24 cellular contexts compared by ENCODE assay signal in genomic region chr9:132043708-132044107, GRCh38. TPM values are rescaled to one million over a fixed set of nuclear protein-coding genes. Genes with fewer than 3 reads are reported as not detected.
DNase-seq lines count a peak whose midpoint lies in the region; ATAC-seq and TF ChIP-seq lines count a peak whose summit lies in the region.
"Had no signal": no experiment of that assay in that cellular context is flagged by ENCODE, and none has a peak within 500 bp of the region (broad histone marks: within the 10 kb centered on the region; RNA-seq: fewer than 3 reads in every experiment).

No MANE protein-coding gene starts in this region.

- peaks cover 11% of the 10 kb centered on the region for H3K36me3 Mint-ChIP-seq in activated T-cell treated with anti-CD3 and anti-CD28 coated beads, Interleukin-2, amount 50 U/mL, for 24 hours (ENCODE audit: low read depth)

- no peak overlapping the region for H3K4me3 Mint-ChIP-seq in activated T-cell treated with anti-CD3 and anti-CD28 coated beads, Interleukin-2, amount 50 U/mL, for 24 hours
- H3K4me3 Mint-ChIP-seq: CD4-positive, alpha-beta memory T cell had no signal

- ATAC-seq in IMR-90 (ENCODE audit: low read depth): no peak
- ATAC-seq in RWPE2 (ENCODE audit: low read depth): no peak
- ATAC-seq: GM12878 had no signal

- CTCF ChIA-PET in AG04450 (lab: Charles Lee): no interaction called here
- CTCF ChIA-PET in IMR-90 (lab: Yijun Ruan, JAX): interaction anchor here (0.5 kb wide), 1 partner anchor 43 kb away, joined by 3 read pairs; no protein-coding TSS in a partner anchor

- no peak for TF ChIP-seq RAD21 in IMR-90 (IDR thresholded peaks at IDR 0.05; ENCODE audit: low read length)

- H3K27ac ChIP-seq in AG04450 (ENCODE audit: low read depth, low read length) (peak overlapping the region; percentile 12), IMR-90 (ENCODE audit: insufficient read depth, low read length) (peak overlapping the region; percentile 44; the same call in 1 of the 2 replicates), RWPE2 (ENCODE audit: poor library complexity, severe bottlenecking) (peak overlapping the region; percentile 77), transverse colon (no peak overlapping the region)
- H3K27ac ChIP-seq: HL-60 had no signal

- TF ChIP-seq CTCF in AG04450 (IDR thresholded peaks at IDR 0.05; ENCODE audit: low read depth, low read length) (no peak), IMR-90 (conservative IDR thresholded peaks at IDR 0.05; ENCODE audit: low read depth, low read length) (no peak), RWPE2 (IDR thresholded peaks at IDR 0.05; ENCODE audit: poor library complexity, severe bottlenecking) (no peak), transverse colon (IDR thresholded peaks at IDR 0.05) (no peak)

- H2AK5ac ChIP-seq in IMR-90 (ENCODE audit: low read depth, low read length): peak overlapping the region; percentile 97

- dilution Hi-C loops in IMR-90 (cut with HindIII; ENCODE audit: low sequenced_read_pairs, unreplicated experiment): no loop called here

- intact Hi-C loops in IMR-90 (cut with micrococcal nuclease) (no loop called here), transverse colon (cut with DNase I; ENCODE audit: low total_unique reads) (no loop called here)

- no peaks in the 10 kb centered on the region for H3K9me3 Mint-ChIP-seq in activated T-cell treated with anti-CD3 and anti-CD28 coated beads, Interleukin-2, amount 50 U/mL, for 24 hours

- DNase-seq in AG04450 (ENCODE audit: low read depth, low spot score): no peak
- DNase-seq in IMR-90: no peak
- no peak for DNase-seq in RWPE2 (ENCODE audit: low spot score)
- peak; percentile 21 for DNase-seq in kidney tubule cell (ENCODE audit: low spot score)
- DNase-seq in activated T-cell treated with anti-CD3 and anti-CD28 coated beads, Interleukin-2, amount 50 U/mL, for 24 hours: no peak
- no peak for DNase-seq in NCI-H2029 treated with DMSO at 0.1 percent for 48 hours (lab: John Stamatoyannopoulos, UW)
- no peak for DNase-seq in transverse colon
- DNase-seq: AML-193; C1 segment of cervical spinal cord; Caco-2; CD4-positive, alpha-beta memory T cell; GDM1; GOT3; NCI-H1105; NCI-H1436 treated with DMSO at 0.1 percent for 48 hours; NCI-H187 treated with DMSO at 0.1 percent for 48 hours; NCI-H2107; NCI-H524 treated with DMSO at 0.1 percent for 48 hours; NCI-H774; RPMI8226; SIG-M5 had no signal

- in situ Hi-C loops in IMR-90 (cut with MboI; ENCODE audit: low sequenced_read_pairs): no loop called here
- in situ Hi-C loops in transverse colon (cut with MboI; ENCODE audit: low pct_ligation_motif_present in 1 of 4, low pct_unique_long_range_greater_than_20kb in 1 of 4, low sequenced_read_pairs in 3 of 4): no loop called here

- H2BK20ac ChIP-seq in IMR-90 (ENCODE audit: low read depth, low read length): peak overlapping the region; percentile 98

- H3K4me1 ChIP-seq in IMR-90 (ENCODE audit: control insufficient read depth, insufficient read depth, low read length) (peaks cover 20% of the 10 kb centered on the region), RWPE2 (ENCODE audit: insufficient read depth, poor library complexity, severe bottlenecking) (peaks cover 13% of the 10 kb centered on the region), transverse colon (no peaks in the 10 kb centered on the region)
- H3K4me1 ChIP-seq: Caco-2, HAP-1 had no signal

- no peaks in the 10 kb centered on the region for H3K9me3 ChIP-seq in AG04450 (ENCODE audit: control insufficient read depth, insufficient read depth, low read length)
- no peaks in the 10 kb centered on the region for H3K9me3 ChIP-seq in IMR-90 (ENCODE audit: control insufficient read depth, insufficient read depth, low read length)
- H3K9me3 ChIP-seq in RWPE2 (ENCODE audit: severe bottlenecking): no peaks in the 10 kb centered on the region
- H3K9me3 ChIP-seq in transverse colon: no peaks in the 10 kb centered on the region
- H3K9me3 ChIP-seq: Caco-2, HAP-1 had no signal

- TF ChIP-seq POLR2A in IMR-90 (IDR thresholded peaks at IDR 0.05; ENCODE audit: low read depth, low read length) (no peak), transverse colon (IDR thresholded peaks at IDR 0.05) (no peak)

- no peak for TF ChIP-seq EP300 in transverse colon (IDR thresholded peaks at IDR 0.05; ENCODE audit: low read depth)

- peaks cover 5% of the 10 kb centered on the region; the same call in 1 of the 2 replicates for H4K20me1 ChIP-seq in IMR-90 (ENCODE audit: insufficient read depth, low read length)

- peaks cover 15% of the 10 kb centered on the region for H3K4me1 Mint-ChIP-seq in activated T-cell treated with anti-CD3 and anti-CD28 coated beads, Interleukin-2, amount 50 U/mL, for 24 hours (ENCODE audit: low read depth)

- peaks cover 22% of the 10 kb centered on the region for H3K9me1 ChIP-seq in IMR-90 (ENCODE audit: insufficient read depth, low read length)

- peaks cover 48 to 79% of the 10 kb centered on the region in 2 experiments for H3K79me1 ChIP-seq in IMR-90 (ENCODE audit: low read depth in 1 of 2, low read length in 2 of 2)

- H3K18ac ChIP-seq in IMR-90 (ENCODE audit: low read depth, low read length): peak overlapping the region; percentile 78

- 100% methylated on average over 1 of the region's 3 CpGs; no CpG with 5 or more reads in 1 of the 2 experiments for WGBS in IMR-90 (ENCODE audit: extremely low coverage in 2 of 2, insufficient read length in 1 of 2), 2 experiments
- WGBS in transverse colon (ENCODE audit: low coverage in 1 of 2), 2 donors: 87 to 91% methylated on average over 3 of the region's 3 CpGs

- no TSS peak for BruUV-seq in IMR-90 (replicated peaks; lab: Mats Ljungman, UMichigan)

- H3K4ac ChIP-seq in IMR-90 (ENCODE audit: low read depth, low read length): peak overlapping the region; percentile 96

- H3K27me3 Mint-ChIP-seq in activated T-cell treated with anti-CD3 and anti-CD28 coated beads, Interleukin-2, amount 50 U/mL, for 24 hours: no peaks in the 10 kb centered on the region
- H3K27me3 Mint-ChIP-seq: CD4-positive, alpha-beta memory T cell had no signal

- H3K56ac ChIP-seq in IMR-90 (ENCODE audit: extremely low read depth, insufficient read depth, low read length): no peak overlapping the region

- H3K14ac ChIP-seq in IMR-90 (replicated peaks; ENCODE audit: low read depth, low read length): peak overlapping the region; percentile 88

- H2BK120ac ChIP-seq in IMR-90 (ENCODE audit: low read depth, low read length): peak overlapping the region; percentile 97

- H2BK15ac ChIP-seq in IMR-90 (ENCODE audit: low read depth, low read length): peak overlapping the region; percentile 100; the same call in 2 of the 3 replicates

- peak overlapping the region; percentile 79 for H2BK5ac ChIP-seq in IMR-90 (ENCODE audit: low read depth, low read length, poor library complexity, severe bottlenecking)

- H3K4me3 ChIP-seq in AG04450 (ENCODE audit: low read depth, low read length) (no peak overlapping the region), IMR-90 (ENCODE audit: insufficient read depth, low read depth, low read length) (no peak overlapping the region), RWPE2 (ENCODE audit: severe bottlenecking) (no peak overlapping the region), transverse colon (no peak overlapping the region)
- H3K4me3 ChIP-seq: GM12878, HAP-1 had no signal

- no peak overlapping the region for H3K9ac ChIP-seq in IMR-90 (ENCODE audit: low read depth, low read length)

- H4K5ac ChIP-seq in IMR-90 (ENCODE audit: low read depth, low read length): peak overlapping the region; percentile 85; the same call in 1 of the 2 replicates

- POLR2A ChIA-PET in AG04450 (lab: Yijun Ruan, JAX) (no interaction called here), IMR-90 (lab: Charles Lee; ENCODE audit: unreplicated experiment) (no interaction called here)

- peak overlapping the region; percentile 94; the same call in 1 of the 2 replicates for H3K23ac ChIP-seq in IMR-90 (ENCODE audit: low read depth, low read length)

- H3K27ac Mint-ChIP-seq in activated T-cell treated with anti-CD3 and anti-CD28 coated beads, Interleukin-2, amount 50 U/mL, for 24 hours: no peak overlapping the region

- H3K27me3 ChIP-seq in AG04450 (ENCODE audit: control insufficient read depth, insufficient read depth, low read length): no peaks in the 10 kb centered on the region
- H3K27me3 ChIP-seq in IMR-90 (ENCODE audit: control insufficient read depth, insufficient read depth, low read length): no peaks in the 10 kb centered on the region
- H3K27me3 ChIP-seq in RWPE2 (ENCODE audit: insufficient read depth, poor library complexity, severe bottlenecking): no peaks in the 10 kb centered on the region
- H3K27me3 ChIP-seq in transverse colon: no peaks in the 10 kb centered on the region

- H2AFZ ChIP-seq in IMR-90 (replicated peaks; ENCODE audit: low read length, poor library complexity): no peak overlapping the region

- no peak overlapping the region for H2AK9ac ChIP-seq in IMR-90 (replicated peaks; ENCODE audit: low read depth, low read length, poor library complexity)

- peak overlapping the region; percentile 82 for H4K91ac ChIP-seq in IMR-90 (ENCODE audit: insufficient read depth, low read depth, low read length)

- peak overlapping the region in 1 of 2 experiments; percentile 58; a peak in 3 of 4 replicates for H4K8ac ChIP-seq in IMR-90 (ENCODE audit: low read depth in 2 of 2, low read length in 2 of 2)

- H3K4me2 ChIP-seq in IMR-90 (ENCODE audit: low read depth, low read length): no peak overlapping the region

- H3K36me3 ChIP-seq in IMR-90 (ENCODE audit: control insufficient read depth, insufficient read depth, low read length): no peaks in the 10 kb centered on the region
- H3K36me3 ChIP-seq in RWPE2 (ENCODE audit: low read depth): no peaks in the 10 kb centered on the region
- H3K36me3 ChIP-seq in transverse colon: no peaks in the 10 kb centered on the region
- H3K36me3 ChIP-seq: HAP-1 had no signal

TF ChIP-seq in IMR-90, 13 proteins besides CTCF, POLR2A, EP300 and RAD21 (continues in another document):
- TF ChIP-seq RFX5 (IDR thresholded peaks at IDR 0.05; ENCODE audit: low read depth, low read length) (no peak), MAZ (IDR thresholded peaks at IDR 0.05; ENCODE audit: borderline replicate concordance, low read depth, low read length) (no peak), ELK1 (IDR thresholded peaks at IDR 0.05; ENCODE audit: borderline replicate concordance, low read depth, low read length) (no peak)

RNA-seq across cellular contexts. Expression of gene MED27, which starts 36.0 kb away (rescaled TPM):
- polyA plus RNA-seq in AG04450 (2011; rRNA removed) (36.6 and 42.9 TPM in 2 replicates), IMR-90 (2012; rRNA removed) (50.2 and 51.6 TPM in 2 replicates)
- polyA minus RNA-seq in AG04450 (2011; rRNA and poly(A)+ RNA removed): 32.1 and 37.7 TPM in 2 replicates
- total RNA-seq in IMR-90 (2012; rRNA removed) (51.9 and 63.4 TPM in 2 replicates), transverse colon (10 to 100 TPM in 1 of 4 donors, 1 to 10 TPM in 3; 2.6 to 12.6 (median 7.1) TPM)
- polyA plus RNA-seq in IMR-90 (2012; cell fraction: cytosol; rRNA removed): 33.8 and 51.4 TPM in 2 replicates
- polyA plus RNA-seq in IMR-90 (2012; cell fraction: nucleus; rRNA removed; ENCODE audit: low replicate concordance): 18.2 and 24.4 TPM in 2 replicates

Comparison
In these comparisons a context has a peak if more than half of its experiments do, and no peak if none do; other contexts are left out.
1. H3K27ac ChIP-seq: peak in AG04450 (single experiment), IMR-90 (single experiment) and RWPE2 (single experiment); none in transverse colon (0 of 4).